In the genomic region with DNA sequence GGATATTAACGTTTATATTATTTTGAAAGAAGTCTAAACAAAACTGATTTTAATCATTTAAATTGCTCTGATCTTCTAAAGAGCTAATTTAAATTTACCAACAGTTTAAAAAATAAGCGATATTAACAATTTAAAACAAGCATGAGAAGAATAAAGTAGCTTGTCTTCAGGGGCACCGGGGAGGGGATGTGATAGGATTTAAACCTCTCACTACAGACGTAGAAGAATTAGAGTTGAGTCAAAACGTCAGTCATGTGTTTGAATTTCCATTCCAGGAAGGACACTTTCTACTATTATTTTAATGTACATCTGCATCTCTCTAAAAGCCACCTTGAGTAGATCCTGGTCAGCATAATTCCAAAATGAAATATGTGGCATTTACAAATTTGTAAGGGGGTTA, we compare ENCODE assay signal across 18 cellular contexts. TPM values are rescaled to one million over a fixed set of nuclear protein-coding genes. Genes with fewer than 3 reads are reported as not detected.
DNase-seq lines count a peak whose midpoint lies in the region; ATAC-seq, FAIRE-seq and TF ChIP-seq lines count a peak whose summit lies in the region.
"Had no signal": no experiment of that assay in that cellular context is flagged by ENCODE, and none has a peak within 500 bp of the region (broad histone marks: within the 10 kb centered on the region; RNA-seq: fewer than 3 reads in every experiment).

No MANE protein-coding gene starts in this region.

- DNase-seq in Karpas-422, result peak; percentile 38
- peak; percentile 84 for DNase-seq in osteocyte (ENCODE audit: extremely low spot score, unreplicated experiment)
- no peak for DNase-seq in KG1 (lab: John Stamatoyannopoulos, UW)
- no peak for DNase-seq in MM.1S
- DNase-seq in left lung, result no peak
- DNase-seq in NCI-H69 (lab: John Stamatoyannopoulos, UW), result no peak
- DNase-seq: AML-193; Caco-2; CD8-positive, alpha-beta memory T cell; DND-41; GF-D8; IMR-90 had no signal

- H2AFZ ChIP-seq in Karpas-422 (ENCODE audit: low read length) (no peak overlapping the region), MM.1S (ENCODE audit: low read length) (no peak overlapping the region)

- no peak overlapping the region for H3K4me3 Mint-ChIP-seq in osteocyte (ENCODE audit: unreplicated experiment)
- H3K4me3 Mint-ChIP-seq: CD8-positive, alpha-beta memory T cell had no signal

- H3K27me3 Mint-ChIP-seq in osteocyte (ENCODE audit: unreplicated experiment), result no peaks in the 10 kb centered on the region
- H3K27me3 Mint-ChIP-seq: CD8-positive, alpha-beta memory T cell had no signal

- H3K9ac ChIP-seq in Karpas-422 (ENCODE audit: low read length) (no peak overlapping the region), MM.1S (ENCODE audit: low read length) (no peak overlapping the region)
- H3K9ac ChIP-seq: BLaER1 had no signal

- H3K4me2 ChIP-seq in Karpas-422 (ENCODE audit: low read depth, low read length, poor library complexity, severe bottlenecking), result no peak overlapping the region
- H3K4me2 ChIP-seq in MM.1S (ENCODE audit: low read depth, low read length), result no peak overlapping the region
- H3K4me2 ChIP-seq: BLaER1 had no signal

- H3K36me3 ChIP-seq in Karpas-422 (ENCODE audit: insufficient read depth, low read length) (no peaks in the 10 kb centered on the region), MM.1S (replicated peaks; ENCODE audit: insufficient read depth, low read length) (no peaks in the 10 kb centered on the region), left lung (no peaks in the 10 kb centered on the region)
- H3K36me3 ChIP-seq: BLaER1, HAP-1 had no signal

- H3K27me3 ChIP-seq in Karpas-422 (ENCODE audit: low read length) (no peaks in the 10 kb centered on the region), MM.1S (replicated peaks; ENCODE audit: insufficient read depth, low read length) (no peaks in the 10 kb centered on the region), left lung (no peaks in the 10 kb centered on the region)
- H3K27me3 ChIP-seq: BLaER1 had no signal

- H3K9me3 ChIP-seq in Karpas-422 (ENCODE audit: low read length) (peaks cover 71% of the 10 kb centered on the region), MM.1S (replicated peaks; ENCODE audit: insufficient read depth, low read length) (no peaks in the 10 kb centered on the region), left lung (peaks cover 0 to 36% of the 10 kb centered on the region in 2 donors)
- H3K9me3 ChIP-seq: BLaER1, Caco-2 had no signal

- H3K27ac ChIP-seq in Karpas-422 (ENCODE audit: low read length), result no peak overlapping the region
- no peak overlapping the region for H3K27ac ChIP-seq in MM.1S (ENCODE audit: low read length)
- no peak overlapping the region for H3K27ac ChIP-seq in left lung
- H3K27ac ChIP-seq: BLaER1, HL-60 had no signal

- H3K9me3 Mint-ChIP-seq in osteocyte (ENCODE audit: unreplicated experiment), result no peaks in the 10 kb centered on the region
- H3K9me3 Mint-ChIP-seq: CD8-positive, alpha-beta memory T cell had no signal

- H3K4me3 ChIP-seq in Karpas-422 (ENCODE audit: low read length) (no peak overlapping the region), MM.1S (ENCODE audit: low read length) (no peak overlapping the region), left lung (no peak overlapping the region)
- H3K4me3 ChIP-seq: BLaER1, HAP-1 had no signal

- no peak for ATAC-seq in left lung

- H3K79me2 ChIP-seq in Karpas-422 (ENCODE audit: low read length) (no peaks in the 10 kb centered on the region), MM.1S (ENCODE audit: low read length) (no peaks in the 10 kb centered on the region)

- no peak overlapping the region for H3K27ac Mint-ChIP-seq in osteocyte (ENCODE audit: unreplicated experiment)
- H3K27ac Mint-ChIP-seq: CD8-positive, alpha-beta memory T cell had no signal

- H4K20me1 ChIP-seq in Karpas-422 (ENCODE audit: insufficient read depth, low read depth, low read length) (no peaks in the 10 kb centered on the region), MM.1S (ENCODE audit: insufficient read depth, low read length) (no peaks in the 10 kb centered on the region)
- H4K20me1 ChIP-seq: BLaER1 had no signal

- intact Hi-C loops in left lung (cut with DNase I), result no loop called here

- no peaks in the 10 kb centered on the region for H3K9me2 ChIP-seq in Karpas-422 (replicated peaks; ENCODE audit: insufficient read depth, low read length)
- H3K9me2 ChIP-seq in MM.1S (replicated peaks; ENCODE audit: insufficient read depth, low read length), result no peaks in the 10 kb centered on the region

- TF ChIP-seq CTCF in osteocyte (IDR thresholded peaks at IDR 0.05) (no peak), MM.1S (IDR thresholded peaks at IDR 0.05; ENCODE audit: low read length) (no peak), left lung (IDR thresholded peaks at IDR 0.05) (no peak)

- H3K4me1 Mint-ChIP-seq in osteocyte (ENCODE audit: unreplicated experiment), result no peaks in the 10 kb centered on the region
- H3K4me1 Mint-ChIP-seq: CD8-positive, alpha-beta memory T cell had no signal

- peak; percentile 36 for FAIRE-seq in colon (lab: Jason Lieb, UNC)

- no peaks in the 10 kb centered on the region for H3K4me1 ChIP-seq in Karpas-422 (ENCODE audit: low read length)
- H3K4me1 ChIP-seq in MM.1S (ENCODE audit: low read length), result no peaks in the 10 kb centered on the region
- no peaks in the 10 kb centered on the region for H3K4me1 ChIP-seq in left lung
- H3K4me1 ChIP-seq: BLaER1, Caco-2, HAP-1 had no signal

- no peaks in the 10 kb centered on the region for H3F3A ChIP-seq in MM.1S (ENCODE audit: insufficient read depth, low read length)

- no peaks in the 10 kb centered on the region for H3K36me3 Mint-ChIP-seq in osteocyte (ENCODE audit: unreplicated experiment)
- H3K36me3 Mint-ChIP-seq: CD8-positive, alpha-beta memory T cell had no signal

RNA-seq across cellular contexts. Expression of gene TPTE, which starts 58.2 kb away (rescaled TPM):
- not detected in 2 replicates for total RNA-seq in Karpas-422 (2014; rRNA removed; shearing (Covaris generic); ENCODE audit: low replicate concordance)
- not detected in 2 replicates for total RNA-seq in osteocyte
- not detected for total RNA-seq in left lung
- total RNA-seq: A673; Caco-2; CD8-positive, alpha-beta memory T cell; H1; IMR-90 had no signal

Comparison
In these comparisons a context has a peak if more than half of its experiments do, and no peak if none do; other contexts are left out.
1. DNase-seq: peak in Karpas-422 (single experiment) and osteocyte (single experiment); none in KG1 (single experiment), MM.1S (single experiment), left lung (0 of 2) and NCI-H69 (single experiment).